ENCODE assay signal across 1 cellular context in the genomic region with DNA sequence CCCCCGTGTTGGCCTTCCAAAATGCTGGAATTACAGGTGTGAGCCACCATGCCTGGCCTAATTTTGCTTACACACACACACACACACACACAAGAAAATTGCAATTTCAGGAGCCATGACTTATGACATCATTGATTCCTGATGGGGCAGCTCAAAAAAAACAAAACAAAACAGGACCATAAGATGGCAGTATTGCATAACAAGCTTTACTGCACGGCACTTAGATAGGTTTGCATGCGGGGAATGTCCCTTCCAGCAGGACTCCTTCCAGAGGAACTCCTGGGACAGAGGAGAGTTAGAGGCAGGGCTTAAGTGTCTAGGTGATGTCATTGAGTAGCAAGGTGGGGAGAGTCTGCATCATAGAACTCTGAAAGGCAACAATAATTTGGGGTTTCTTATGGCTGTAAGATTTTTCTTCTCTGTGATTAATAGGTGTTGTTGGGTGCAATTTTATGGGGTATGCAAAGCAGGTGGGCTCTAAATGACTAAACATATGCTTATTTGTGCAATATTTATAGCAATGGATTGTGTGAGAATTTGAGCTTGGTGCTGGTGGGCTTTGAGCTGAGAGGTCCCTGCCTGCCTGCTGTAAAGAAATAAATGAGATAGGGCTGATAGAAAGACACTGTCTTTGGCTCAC.
TF ChIP-seq lines count a peak whose summit lies in the region.

No MANE protein-coding gene starts in this region.

TF ChIP-seq in GM12878, 131 proteins besides CTCF, POLR2A, EP300 and RAD21 (continued from another document and continues in another):
- TF ChIP-seq, protein P1, sequence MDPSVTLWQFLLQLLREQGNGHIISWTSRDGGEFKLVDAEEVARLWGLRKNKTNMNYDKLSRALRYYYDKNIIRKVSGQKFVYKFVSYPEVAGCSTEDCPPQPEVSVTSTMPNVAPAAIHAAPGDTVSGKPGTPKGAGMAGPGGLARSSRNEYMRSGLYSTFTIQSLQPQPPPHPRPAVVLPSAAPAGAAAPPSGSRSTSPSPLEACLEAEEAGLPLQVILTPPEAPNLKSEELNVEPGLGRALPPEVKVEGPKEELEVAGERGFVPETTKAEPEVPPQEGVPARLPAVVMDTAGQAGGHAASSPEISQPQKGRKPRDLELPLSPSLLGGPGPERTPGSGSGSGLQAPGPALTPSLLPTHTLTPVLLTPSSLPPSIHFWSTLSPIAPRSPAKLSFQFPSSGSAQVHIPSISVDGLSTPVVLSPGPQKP (IDR thresholded peaks at IDR 0.05; ENCODE audit: low read depth, low read length) = no peak
- peak; percentile 27; the same call in 1 of the 2 replicates for TF ChIP-seq RUNX3 (IDR thresholded peaks at IDR 0.05; ENCODE audit: low read length)
- TF ChIP-seq JUNB (IDR thresholded peaks at IDR 0.05) = peak; percentile 42; the same call in 1 of the 2 replicates
- TF ChIP-seq TARDBP (IDR thresholded peaks at IDR 0.05; ENCODE audit: borderline replicate concordance) = no peak
- TF ChIP-seq ZNF217 (IDR thresholded peaks at IDR 0.05) = no peak
- TF ChIP-seq, protein P2, sequence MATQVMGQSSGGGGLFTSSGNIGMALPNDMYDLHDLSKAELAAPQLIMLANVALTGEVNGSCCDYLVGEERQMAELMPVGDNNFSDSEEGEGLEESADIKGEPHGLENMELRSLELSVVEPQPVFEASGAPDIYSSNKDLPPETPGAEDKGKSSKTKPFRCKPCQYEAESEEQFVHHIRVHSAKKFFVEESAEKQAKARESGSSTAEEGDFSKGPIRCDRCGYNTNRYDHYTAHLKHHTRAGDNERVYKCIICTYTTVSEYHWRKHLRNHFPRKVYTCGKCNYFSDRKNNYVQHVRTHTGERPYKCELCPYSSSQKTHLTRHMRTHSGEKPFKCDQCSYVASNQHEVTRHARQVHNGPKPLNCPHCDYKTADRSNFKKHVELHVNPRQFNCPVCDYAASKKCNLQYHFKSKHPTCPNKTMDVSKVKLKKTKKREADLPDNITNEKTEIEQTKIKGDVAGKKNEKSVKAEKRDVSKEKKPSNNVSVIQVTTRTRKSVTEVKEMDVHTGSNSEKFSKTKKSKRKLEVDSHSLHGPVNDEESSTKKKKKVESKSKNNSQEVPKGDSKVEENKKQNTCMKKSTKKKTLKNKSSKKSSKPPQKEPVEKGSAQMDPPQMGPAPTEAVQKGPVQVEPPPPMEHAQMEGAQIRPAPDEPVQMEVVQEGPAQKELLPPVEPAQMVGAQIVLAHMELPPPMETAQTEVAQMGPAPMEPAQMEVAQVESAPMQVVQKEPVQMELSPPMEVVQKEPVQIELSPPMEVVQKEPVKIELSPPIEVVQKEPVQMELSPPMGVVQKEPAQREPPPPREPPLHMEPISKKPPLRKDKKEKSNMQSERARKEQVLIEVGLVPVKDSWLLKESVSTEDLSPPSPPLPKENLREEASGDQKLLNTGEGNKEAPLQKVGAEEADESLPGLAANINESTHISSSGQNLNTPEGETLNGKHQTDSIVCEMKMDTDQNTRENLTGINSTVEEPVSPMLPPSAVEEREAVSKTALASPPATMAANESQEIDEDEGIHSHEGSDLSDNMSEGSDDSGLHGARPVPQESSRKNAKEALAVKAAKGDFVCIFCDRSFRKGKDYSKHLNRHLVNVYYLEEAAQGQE (IDR thresholded peaks at IDR 0.05; ENCODE audit: low read depth, low read length) = no peak
- TF ChIP-seq, protein P3, sequence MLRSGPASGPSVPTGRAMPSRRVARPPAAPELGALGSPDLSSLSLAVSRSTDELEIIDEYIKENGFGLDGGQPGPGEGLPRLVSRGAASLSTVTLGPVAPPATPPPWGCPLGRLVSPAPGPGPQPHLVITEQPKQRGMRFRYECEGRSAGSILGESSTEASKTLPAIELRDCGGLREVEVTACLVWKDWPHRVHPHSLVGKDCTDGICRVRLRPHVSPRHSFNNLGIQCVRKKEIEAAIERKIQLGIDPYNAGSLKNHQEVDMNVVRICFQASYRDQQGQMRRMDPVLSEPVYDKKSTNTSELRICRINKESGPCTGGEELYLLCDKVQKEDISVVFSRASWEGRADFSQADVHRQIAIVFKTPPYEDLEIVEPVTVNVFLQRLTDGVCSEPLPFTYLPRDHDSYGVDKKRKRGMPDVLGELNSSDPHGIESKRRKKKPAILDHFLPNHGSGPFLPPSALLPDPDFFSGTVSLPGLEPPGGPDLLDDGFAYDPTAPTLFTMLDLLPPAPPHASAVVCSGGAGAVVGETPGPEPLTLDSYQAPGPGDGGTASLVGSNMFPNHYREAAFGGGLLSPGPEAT (IDR thresholded peaks at IDR 0.05; ENCODE audit: low read depth) = peak; percentile 55
- peak; percentile 71; the same call in 1 of the 2 replicates for TF ChIP-seq EED (IDR thresholded peaks at IDR 0.05; ENCODE audit: low read depth)
- TF ChIP-seq MYB (IDR thresholded peaks at IDR 0.05; ENCODE audit: borderline replicate concordance, low read depth, low read length) = no peak
- no peak for TF ChIP-seq TAF1 (IDR thresholded peaks at IDR 0.05; ENCODE audit: borderline replicate concordance, low read depth, low read length)
- TF ChIP-seq LARP7 (IDR thresholded peaks at IDR 0.05) = no peak
- peak; percentile 64; the same call in 1 of the 2 replicates for TF ChIP-seq SMC3 (IDR thresholded peaks at IDR 0.05; ENCODE audit: borderline replicate concordance, low read length)
- TF ChIP-seq RBBP5 (conservative IDR thresholded peaks at IDR 0.05) = no peak
- 0 out of 2 replicates have a peak, but pooled peaks have one; percentile 53 for TF ChIP-seq HDGF (IDR thresholded peaks at IDR 0.05)
- TF ChIP-seq NR2C1 (IDR thresholded peaks at IDR 0.05) = no peak
- TF ChIP-seq, protein P4, sequence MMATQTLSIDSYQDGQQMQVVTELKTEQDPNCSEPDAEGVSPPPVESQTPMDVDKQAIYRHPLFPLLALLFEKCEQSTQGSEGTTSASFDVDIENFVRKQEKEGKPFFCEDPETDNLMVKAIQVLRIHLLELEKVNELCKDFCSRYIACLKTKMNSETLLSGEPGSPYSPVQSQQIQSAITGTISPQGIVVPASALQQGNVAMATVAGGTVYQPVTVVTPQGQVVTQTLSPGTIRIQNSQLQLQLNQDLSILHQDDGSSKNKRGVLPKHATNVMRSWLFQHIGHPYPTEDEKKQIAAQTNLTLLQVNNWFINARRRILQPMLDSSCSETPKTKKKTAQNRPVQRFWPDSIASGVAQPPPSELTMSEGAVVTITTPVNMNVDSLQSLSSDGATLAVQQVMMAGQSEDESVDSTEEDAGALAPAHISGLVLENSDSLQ (IDR thresholded peaks at IDR 0.05) = peak; percentile 40; the same call in 1 of the 2 replicates
- TF ChIP-seq, protein P5, sequence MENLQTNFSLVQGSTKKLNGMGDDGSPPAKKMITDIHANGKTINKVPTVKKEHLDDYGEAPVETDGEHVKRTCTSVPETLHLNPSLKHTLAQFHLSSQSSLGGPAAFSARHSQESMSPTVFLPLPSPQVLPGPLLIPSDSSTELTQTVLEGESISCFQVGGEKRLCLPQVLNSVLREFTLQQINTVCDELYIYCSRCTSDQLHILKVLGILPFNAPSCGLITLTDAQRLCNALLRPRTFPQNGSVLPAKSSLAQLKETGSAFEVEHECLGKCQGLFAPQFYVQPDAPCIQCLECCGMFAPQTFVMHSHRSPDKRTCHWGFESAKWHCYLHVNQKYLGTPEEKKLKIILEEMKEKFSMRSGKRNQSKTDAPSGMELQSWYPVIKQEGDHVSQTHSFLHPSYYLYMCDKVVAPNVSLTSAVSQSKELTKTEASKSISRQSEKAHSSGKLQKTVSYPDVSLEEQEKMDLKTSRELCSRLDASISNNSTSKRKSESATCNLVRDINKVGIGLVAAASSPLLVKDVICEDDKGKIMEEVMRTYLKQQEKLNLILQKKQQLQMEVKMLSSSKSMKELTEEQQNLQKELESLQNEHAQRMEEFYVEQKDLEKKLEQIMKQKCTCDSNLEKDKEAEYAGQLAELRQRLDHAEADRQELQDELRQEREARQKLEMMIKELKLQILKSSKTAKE (IDR thresholded peaks at IDR 0.05; ENCODE audit: low read depth, poor library complexity, severe bottlenecking) = peak; percentile 51
- no peak for TF ChIP-seq EGR1 (IDR thresholded peaks at IDR 0.05; ENCODE audit: borderline replicate concordance in 1 of 2, low read depth in 2 of 2, low read length in 2 of 2)
- peak; percentile 56; the same call in 1 of the 2 replicates for TF ChIP-seq RB1 (IDR thresholded peaks at IDR 0.05; ENCODE audit: borderline replicate concordance)
- 0 out of 4 replicates have a peak, but pooled peaks of 1 of the 2 experiments have one; percentile 6 for TF ChIP-seq BHLHE40 (IDR thresholded peaks at IDR 0.05; ENCODE audit: borderline replicate concordance in 1 of 2, low read depth in 2 of 2, low read length in 1 of 2)
- TF ChIP-seq ZNF24 (IDR thresholded peaks at IDR 0.05) = no peak
- no peak for TF ChIP-seq SUPT20H (IDR thresholded peaks at IDR 0.05; ENCODE audit: borderline replicate concordance, control insufficient read depth, low read depth, low read length)
- no peak for TF ChIP-seq SREBF1 (IDR thresholded peaks at IDR 0.05; ENCODE audit: low read length)
- 0 out of 2 replicates have a peak, but pooled peaks have one; percentile 22 for TF ChIP-seq MXI1 (IDR thresholded peaks at IDR 0.05; ENCODE audit: low read depth, low read length)
- no peak for TF ChIP-seq DPF2 (IDR thresholded peaks at IDR 0.05)
- no peak for TF ChIP-seq ZNF622 (IDR thresholded peaks at IDR 0.05)
- TF ChIP-seq KDM1A (IDR thresholded peaks at IDR 0.05; ENCODE audit: borderline replicate concordance) = no peak
- TF ChIP-seq, protein P6, sequence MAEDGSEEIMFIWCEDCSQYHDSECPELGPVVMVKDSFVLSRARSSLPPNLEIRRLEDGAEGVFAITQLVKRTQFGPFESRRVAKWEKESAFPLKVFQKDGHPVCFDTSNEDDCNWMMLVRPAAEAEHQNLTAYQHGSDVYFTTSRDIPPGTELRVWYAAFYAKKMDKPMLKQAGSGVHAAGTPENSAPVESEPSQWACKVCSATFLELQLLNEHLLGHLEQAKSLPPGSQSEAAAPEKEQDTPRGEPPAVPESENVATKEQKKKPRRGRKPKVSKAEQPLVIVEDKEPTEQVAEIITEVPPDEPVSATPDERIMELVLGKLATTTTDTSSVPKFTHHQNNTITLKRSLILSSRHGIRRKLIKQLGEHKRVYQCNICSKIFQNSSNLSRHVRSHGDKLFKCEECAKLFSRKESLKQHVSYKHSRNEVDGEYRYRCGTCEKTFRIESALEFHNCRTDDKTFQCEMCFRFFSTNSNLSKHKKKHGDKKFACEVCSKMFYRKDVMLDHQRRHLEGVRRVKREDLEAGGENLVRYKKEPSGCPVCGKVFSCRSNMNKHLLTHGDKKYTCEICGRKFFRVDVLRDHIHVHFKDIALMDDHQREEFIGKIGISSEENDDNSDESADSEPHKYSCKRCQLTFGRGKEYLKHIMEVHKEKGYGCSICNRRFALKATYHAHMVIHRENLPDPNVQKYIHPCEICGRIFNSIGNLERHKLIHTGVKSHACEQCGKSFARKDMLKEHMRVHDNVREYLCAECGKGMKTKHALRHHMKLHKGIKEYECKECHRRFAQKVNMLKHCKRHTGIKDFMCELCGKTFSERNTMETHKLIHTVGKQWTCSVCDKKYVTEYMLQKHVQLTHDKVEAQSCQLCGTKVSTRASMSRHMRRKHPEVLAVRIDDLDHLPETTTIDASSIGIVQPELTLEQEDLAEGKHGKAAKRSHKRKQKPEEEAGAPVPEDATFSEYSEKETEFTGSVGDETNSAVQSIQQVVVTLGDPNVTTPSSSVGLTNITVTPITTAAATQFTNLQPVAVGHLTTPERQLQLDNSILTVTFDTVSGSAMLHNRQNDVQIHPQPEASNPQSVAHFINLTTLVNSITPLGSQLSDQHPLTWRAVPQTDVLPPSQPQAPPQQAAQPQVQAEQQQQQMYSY (CRISPR knock-in tag; IDR thresholded peaks at IDR 0.05) = no peak
- TF ChIP-seq POLR2AphosphoS5 (IDR thresholded peaks at IDR 0.05; ENCODE audit: low read length) = no peak
- TF ChIP-seq CREM (IDR thresholded peaks at IDR 0.05; ENCODE audit: low read depth) = 0 out of 2 replicates have a peak, but pooled peaks have one; percentile 14
- no peak for TF ChIP-seq STAT3 (IDR thresholded peaks at IDR 0.05; ENCODE audit: low read depth, low read length)
- TF ChIP-seq RAD51 (IDR thresholded peaks at IDR 0.05) = no peak
- no peak for TF ChIP-seq RFX5 (IDR thresholded peaks at IDR 0.05; ENCODE audit: low read depth, low read length)
- TF ChIP-seq, protein P7, sequence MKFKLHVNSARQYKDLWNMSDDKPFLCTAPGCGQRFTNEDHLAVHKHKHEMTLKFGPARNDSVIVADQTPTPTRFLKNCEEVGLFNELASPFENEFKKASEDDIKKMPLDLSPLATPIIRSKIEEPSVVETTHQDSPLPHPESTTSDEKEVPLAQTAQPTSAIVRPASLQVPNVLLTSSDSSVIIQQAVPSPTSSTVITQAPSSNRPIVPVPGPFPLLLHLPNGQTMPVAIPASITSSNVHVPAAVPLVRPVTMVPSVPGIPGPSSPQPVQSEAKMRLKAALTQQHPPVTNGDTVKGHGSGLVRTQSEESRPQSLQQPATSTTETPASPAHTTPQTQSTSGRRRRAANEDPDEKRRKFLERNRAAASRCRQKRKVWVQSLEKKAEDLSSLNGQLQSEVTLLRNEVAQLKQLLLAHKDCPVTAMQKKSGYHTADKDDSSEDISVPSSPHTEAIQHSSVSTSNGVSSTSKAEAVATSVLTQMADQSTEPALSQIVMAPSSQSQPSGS (IDR thresholded peaks at IDR 0.05; ENCODE audit: low read length) = peak; percentile 88
- TF ChIP-seq POU2F2 (IDR thresholded peaks at IDR 0.05; ENCODE audit: borderline replicate concordance, low read depth, low read length) = peak; percentile 82; the same call in 1 of the 3 replicates
- TF ChIP-seq, protein P8, sequence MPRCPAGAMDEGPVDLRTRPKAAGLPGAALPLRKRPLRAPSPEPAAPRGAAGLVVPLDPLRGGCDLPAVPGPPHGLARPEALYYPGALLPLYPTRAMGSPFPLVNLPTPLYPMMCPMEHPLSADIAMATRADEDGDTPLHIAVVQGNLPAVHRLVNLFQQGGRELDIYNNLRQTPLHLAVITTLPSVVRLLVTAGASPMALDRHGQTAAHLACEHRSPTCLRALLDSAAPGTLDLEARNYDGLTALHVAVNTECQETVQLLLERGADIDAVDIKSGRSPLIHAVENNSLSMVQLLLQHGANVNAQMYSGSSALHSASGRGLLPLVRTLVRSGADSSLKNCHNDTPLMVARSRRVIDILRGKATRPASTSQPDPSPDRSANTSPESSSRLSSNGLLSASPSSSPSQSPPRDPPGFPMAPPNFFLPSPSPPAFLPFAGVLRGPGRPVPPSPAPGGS (IDR thresholded peaks at IDR 0.05; ENCODE audit: borderline replicate concordance, insufficient read depth, low read depth, low read length, poor library complexity, severe bottlenecking) = no peak
- no peak for TF ChIP-seq MTA3 (IDR thresholded peaks at IDR 0.05; ENCODE audit: borderline replicate concordance, low read length)
- TF ChIP-seq KLF5 (IDR thresholded peaks at IDR 0.05; ENCODE audit: partially characterized antibody) = no peak
- TF ChIP-seq, protein P9, sequence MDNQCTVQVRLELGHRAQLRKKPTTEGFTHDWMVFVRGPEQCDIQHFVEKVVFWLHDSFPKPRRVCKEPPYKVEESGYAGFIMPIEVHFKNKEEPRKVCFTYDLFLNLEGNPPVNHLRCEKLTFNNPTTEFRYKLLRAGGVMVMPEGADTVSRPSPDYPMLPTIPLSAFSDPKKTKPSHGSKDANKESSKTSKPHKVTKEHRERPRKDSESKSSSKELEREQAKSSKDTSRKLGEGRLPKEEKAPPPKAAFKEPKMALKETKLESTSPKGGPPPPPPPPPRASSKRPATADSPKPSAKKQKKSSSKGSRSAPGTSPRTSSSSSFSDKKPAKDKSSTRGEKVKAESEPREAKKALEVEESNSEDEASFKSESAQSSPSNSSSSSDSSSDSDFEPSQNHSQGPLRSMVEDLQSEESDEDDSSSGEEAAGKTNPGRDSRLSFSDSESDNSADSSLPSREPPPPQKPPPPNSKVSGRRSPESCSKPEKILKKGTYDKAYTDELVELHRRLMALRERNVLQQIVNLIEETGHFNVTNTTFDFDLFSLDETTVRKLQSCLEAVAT (IDR thresholded peaks at IDR 0.05) = peak; percentile 41; the same call in 1 of the 2 replicates
- peak; percentile 34; the same call in 1 of the 2 replicates for TF ChIP-seq MTA2 (IDR thresholded peaks at IDR 0.05; ENCODE audit: low read depth)
- TF ChIP-seq NBN (IDR thresholded peaks at IDR 0.05) = peak; percentile 81; the same call in 1 of the 2 replicates
- no peak for TF ChIP-seq RCOR1 (conservative IDR thresholded peaks at IDR 0.05; ENCODE audit: low read depth, low read length)
- peak; percentile 99 for TF ChIP-seq ATF7 (IDR thresholded peaks at IDR 0.05; ENCODE audit: low read depth)
